Comparison of ENCODE assay signal across 9 cellular contexts in the genomic region with DNA sequence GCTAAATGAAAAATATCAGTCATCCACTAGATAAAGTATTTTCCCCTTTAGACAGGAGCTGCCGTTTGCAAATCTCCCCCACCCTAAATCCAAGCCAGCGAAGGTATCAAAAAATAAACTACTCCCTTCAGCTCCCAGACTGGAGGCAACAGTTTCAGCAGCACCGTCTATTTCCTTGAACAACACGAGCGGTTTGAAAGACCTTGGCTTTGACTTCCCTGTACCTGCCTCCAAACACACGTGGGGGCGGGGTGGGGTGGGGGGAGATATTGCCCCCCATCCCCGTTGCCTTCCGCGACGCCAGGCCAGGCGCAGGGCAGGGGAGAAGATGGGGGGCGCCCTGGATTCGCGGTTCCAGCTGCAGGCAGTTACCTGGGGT. TPM values are rescaled to one million over a fixed set of nuclear protein-coding genes. Genes with fewer than 3 reads are reported as not detected.
DNase-seq lines count a peak whose midpoint lies in the region; ATAC-seq and TF ChIP-seq lines count a peak whose summit lies in the region.
"Had no signal": no experiment of that assay in that cellular context is flagged by ENCODE, and none has a peak within 500 bp of the region (broad histone marks: within the 10 kb centered on the region; RNA-seq: fewer than 3 reads in every experiment).

No MANE protein-coding gene starts in this region.

- H2AFZ ChIP-seq in PC-3 (ENCODE audit: low read length), result no peak overlapping the region
- no peak overlapping the region for H2AFZ ChIP-seq in fibroblast of lung (ENCODE audit: low read length)

- H3K9me2 ChIP-seq in PC-3 (replicated peaks; ENCODE audit: low read length), result no peaks in the 10 kb centered on the region

- no peaks in the 10 kb centered on the region for H4K20me1 ChIP-seq in PC-3 (ENCODE audit: low read length)
- H4K20me1 ChIP-seq in fibroblast of lung (ENCODE audit: control insufficient read depth, extremely low read depth, insufficient read depth, low read length), result no peaks in the 10 kb centered on the region

- intact Hi-C loops in CD8-positive, alpha-beta T cell (cut with DNase I, micrococcal nuclease), result no loop called here
- intact Hi-C loops in PC-3 (cut with micrococcal nuclease) (no loop called here), ovary (cut with DNase I) (no loop called here)

- H3K79me2 ChIP-seq in PC-3 (ENCODE audit: low read length) (no peaks in the 10 kb centered on the region), fibroblast of lung (ENCODE audit: control insufficient read depth, insufficient read depth, low read length) (no peaks in the 10 kb centered on the region)

- H3K4me1 Mint-ChIP-seq in CD8-positive, alpha-beta T cell (ENCODE audit: low read depth), result peaks cover 12% of the 10 kb centered on the region

- no peak overlapping the region for H3K27ac ChIP-seq in CD8-positive, alpha-beta T cell (ENCODE audit: low read depth, low read length)
- H3K27ac ChIP-seq in PC-3 (ENCODE audit: low read length), result no peak overlapping the region
- H3K27ac ChIP-seq in fibroblast of lung (ENCODE audit: insufficient read depth, low read length), result no peak overlapping the region
- H3K27ac ChIP-seq in ovary, result no peak overlapping the region
- H3K27ac ChIP-seq: foreskin keratinocyte had no signal

- no peaks in the 10 kb centered on the region for H3K9me3 Mint-ChIP-seq in CD8-positive, alpha-beta T cell

- H3K36me3 Mint-ChIP-seq in CD8-positive, alpha-beta T cell, result no peaks in the 10 kb centered on the region

- no peaks in the 10 kb centered on the region for H3F3A ChIP-seq in PC-3 (ENCODE audit: low read length, unreplicated experiment)

- no peaks in the 10 kb centered on the region for H3K36me3 ChIP-seq in CD8-positive, alpha-beta T cell (ENCODE audit: insufficient read depth, low read length)
- H3K36me3 ChIP-seq in PC-3 (ENCODE audit: low read depth, low read length), result no peaks in the 10 kb centered on the region
- H3K36me3 ChIP-seq in fibroblast of lung (ENCODE audit: control insufficient read depth, insufficient read depth, low read length), result no peaks in the 10 kb centered on the region
- no peaks in the 10 kb centered on the region for H3K36me3 ChIP-seq in ovary

- peaks cover 50% of the 10 kb centered on the region for H3K27me3 Mint-ChIP-seq in CD8-positive, alpha-beta T cell (ENCODE audit: low read depth)

- no TSS peak for BruUV-seq in PC-3 (replicated peaks; lab: Mats Ljungman, UMichigan)

- H3K9me3 ChIP-seq in CD8-positive, alpha-beta T cell (ENCODE audit: low read length), result no peaks in the 10 kb centered on the region
- no peaks in the 10 kb centered on the region for H3K9me3 ChIP-seq in PC-3 (ENCODE audit: low read length)
- no peaks in the 10 kb centered on the region for H3K9me3 ChIP-seq in fibroblast of lung (ENCODE audit: control insufficient read depth, insufficient read depth, low read depth, low read length)
- H3K9me3 ChIP-seq in ovary, result no peaks in the 10 kb centered on the region

- peak overlapping the region; percentile 67 for H3K4me3 Mint-ChIP-seq in CD8-positive, alpha-beta T cell

- TF ChIP-seq CTCF in CD8-positive, alpha-beta T cell (IDR thresholded peaks at IDR 0.05), result no peak
- TF ChIP-seq CTCF in PC-3 (conservative IDR thresholded peaks at IDR 0.05; ENCODE audit: low read depth, low read length), result no peak
- no peak for TF ChIP-seq CTCF in fibroblast of lung (conservative IDR thresholded peaks at IDR 0.05 in 1 of 2, IDR thresholded peaks at IDR 0.05 in 1 of 2; ENCODE audit: low read depth in 1 of 2, low read length in 2 of 2)
- no peak for TF ChIP-seq CTCF in ovary (IDR thresholded peaks at IDR 0.05)

- no peak for ATAC-seq in CD8-positive, alpha-beta T cell
- ATAC-seq in PC-3 (no peak), HG03565 (IDR thresholded peaks at IDR 0.05; ENCODE audit: unreplicated experiment) (no peak)

- H3K4me3 ChIP-seq in CD8-positive, alpha-beta T cell (ENCODE audit: low read depth, low read length), result no peak overlapping the region
- H3K4me3 ChIP-seq in PC-3 (ENCODE audit: low read length) (0 out of 2 replicates have a peak overlapping the region, but pooled peaks have one; percentile 42), fibroblast of lung (replicated peaks in 1 of 4; ENCODE audit: control extremely low read depth in 1 of 4, insufficient read depth in 1 of 4, low read depth in 3 of 4, low read length in 4 of 4) (no peak overlapping the region), ovary (peak overlapping the region; percentile 60)

- peaks cover 9% of the 10 kb centered on the region for H3K27me3 ChIP-seq in CD8-positive, alpha-beta T cell (ENCODE audit: insufficient read depth, low read length)
- H3K27me3 ChIP-seq in PC-3 (ENCODE audit: low read length), result peaks cover 89% of the 10 kb centered on the region
- peaks cover 33% of the 10 kb centered on the region for H3K27me3 ChIP-seq in fibroblast of lung (ENCODE audit: control insufficient read depth, insufficient read depth, low read length)
- no peaks in the 10 kb centered on the region for H3K27me3 ChIP-seq in ovary

- CTCF ChIA-PET in CD8-positive, alpha-beta T cell (lab: Charles Lee), result no interaction called here
- CTCF ChIA-PET in PC-3 (lab: Charles Lee), result no interaction called here

- no peak for TF ChIP-seq POLR2A in ovary (IDR thresholded peaks at IDR 0.05)

- no peak overlapping the region for H3K27ac Mint-ChIP-seq in CD8-positive, alpha-beta T cell

- peaks cover 4% of the 10 kb centered on the region for H3K4me1 ChIP-seq in CD8-positive, alpha-beta T cell (ENCODE audit: insufficient read depth, low read length)
- H3K4me1 ChIP-seq in PC-3 (ENCODE audit: insufficient read depth, low read length) (no peaks in the 10 kb centered on the region), fibroblast of lung (ENCODE audit: control insufficient read depth, extremely low read depth, insufficient read depth, low read length) (no peaks in the 10 kb centered on the region), ovary (ENCODE audit: insufficient read depth) (peaks cover 7% of the 10 kb centered on the region)
- H3K4me1 ChIP-seq: foreskin keratinocyte had no signal

- H3K4me2 ChIP-seq in PC-3 (ENCODE audit: low read length) (peak overlapping the region; percentile 56), fibroblast of lung (ENCODE audit: extremely low read depth, insufficient read depth, low read length) (peak overlapping the region; percentile 64)

- DNase-seq in CD8-positive, alpha-beta T cell, result no peak
- DNase-seq in PC-3, result no peak
- no peak for DNase-seq in fibroblast of lung (ENCODE audit: low read depth in 2 of 2)
- no peak for DNase-seq in ovary
- DNase-seq in SW480 (ENCODE audit: low spot score), result no peak
- no peak for DNase-seq in activated gamma-delta T cell treated with Interleukin-2 at 50 U/mL for 16 hours
- DNase-seq in mesenteric fat pad (ENCODE audit: low spot score), result no peak

- POLR2A ChIA-PET in CD8-positive, alpha-beta T cell (lab: Charles Lee), result interaction anchor here (0.5 kb wide), 1 partner anchor 135 kb away, joined by 3 read pairs; no protein-coding TSS in a partner anchor
- POLR2A ChIA-PET in PC-3 (lab: Charles Lee; ENCODE audit: unreplicated experiment), result interaction anchor here (0.5 kb wide), 1 partner anchor 448 kb away, joined by 3 read pairs; a partner anchor contains a TSS

- 2 to 7% (median 3%) methylated on average over 15 of the region's 15 CpGs for WGBS in ovary, 3 donors

- no peak overlapping the region for H3K9ac ChIP-seq in PC-3 (ENCODE audit: low read length)
- H3K9ac ChIP-seq in fibroblast of lung (ENCODE audit: insufficient read depth, low read length), result no peak overlapping the region

- no peak for TF ChIP-seq EP300 in ovary (IDR thresholded peaks at IDR 0.05)

RNA-seq across cellular contexts. Expression of a gene that starts 0.8 kb away (rescaled TPM):
- total RNA-seq in CD8-positive, alpha-beta T cell, result not detected
- total RNA-seq in PC-3 (2014; rRNA removed) (not detected in 2 replicates), fibroblast of lung (0.17 and 0.77 TPM in 2 replicates), ovary (1 to 10 TPM in 6 of 7 donors, under 1 TPM in 1; 0.72 to 9.3 (median 5.3) TPM), mesenteric fat pad (0.45 TPM)
- polyA plus RNA-seq in fibroblast of lung (0.33 and 0.37 TPM in 2 replicates), ovary (1 to 10 TPM in 1 of 2 donors, under 1 TPM in 1; 0.23 to 2.2 TPM)
- polyA plus RNA-seq in fibroblast of lung (2012), result 0.05 and 0.22 TPM in 2 replicates
- 1.4 and 1.6 TPM in 2 replicates for polyA minus RNA-seq in fibroblast of lung (ENCODE audit: low replicate concordance)
- polyA plus RNA-seq: foreskin keratinocyte had no signal

Comparison
In these comparisons a context has a peak if more than half of its experiments do, and no peak if none do; other contexts are left out.
1. H3K4me3 ChIP-seq: peak in PC-3 (single experiment) and ovary (single experiment); none in CD8-positive, alpha-beta T cell (single experiment) and fibroblast of lung (0 of 4).